In genomic region chr6:134902907-134903306, GRCh38 we compare ENCODE assay signal across 21 cellular contexts. TPM values are rescaled to one million over a fixed set of nuclear protein-coding genes. Genes with fewer than 3 reads are reported as not detected.
"Had no signal": no experiment of that assay in that cellular context is flagged by ENCODE, and none has a peak within 500 bp of the region (broad histone marks: within the 10 kb centered on the region; RNA-seq: fewer than 3 reads in every experiment).

No MANE protein-coding gene starts in this region.

- H3K4me2 ChIP-seq: smooth muscle cell had no signal

- H3K36me3 ChIP-seq: gastroesophageal sphincter, heart right ventricle, right atrium auricular region, tibial nerve, uterus had no signal

- ATAC-seq: activated CD4-positive, CD25-positive, alpha-beta regulatory T cell treated with anti-CD3 and anti-CD28 coated beads, Interleukin-2, amount 50 U/mL, for 24 hours; effector memory CD8-positive, alpha-beta T cell; left colon; stimulated activated naive CD8-positive, alpha-beta T cell treated with anti-CD3 and anti-CD28 coated beads, Interleukin-15, amount 100 ng/mL, for 72 hours had no signal

- H3K27ac ChIP-seq: heart right ventricle had no signal

- H3K9me3 ChIP-seq: gastroesophageal sphincter, heart right ventricle, right atrium auricular region, tibial nerve, uterus had no signal

- DNase-seq: activated CD4-positive, alpha-beta T cell treated with anti-CD3 and anti-CD28 coated beads, Interleukin-2, amount 50 U/mL, for 1 hour; activated CD8-positive, alpha-beta memory T cell treated with anti-CD3 and anti-CD28 coated beads for 24 hours; activated naive CD4-positive, alpha-beta T cell treated with Interleukin-2 at 50 U/mL for 16 hours; aorta; effector memory CD8-positive, alpha-beta T cell; heart right ventricle; left colon; midbrain; posterior cingulate gyrus; stimulated activated CD4-positive, alpha-beta T cell treated with anti-CD3 and anti-CD28 coated beads, Interleukin-4, amount 100 ng/mL, for 4 hours; stimulated activated CD8-positive, alpha-beta memory T cell treated with anti-CD3 and anti-CD28 coated beads, Interleukin-4, amount 100 ng/mL, for 48 hours; stimulated activated naive CD8-positive, alpha-beta T cell treated with anti-CD3 and anti-CD28 coated beads, Interleukin-15, amount 100 ng/mL, for 72 hours; T-helper 9 cell; uterus had no signal

- H3K27me3 ChIP-seq: gastroesophageal sphincter, heart right ventricle, right atrium auricular region, tibial nerve, uterus had no signal

- H3K4me1 ChIP-seq: right atrium auricular region had no signal

- H3K4me3 ChIP-seq: gastroesophageal sphincter, heart right ventricle, lung, right atrium auricular region, smooth muscle cell, tibial nerve, uterus had no signal

RNA-seq across cellular contexts. Expression of gene ALDH8A1, which starts 47.0 kb away (rescaled TPM):
- total RNA-seq: myocyte had no signal
